Comparison of ENCODE assay signal across 22 cellular contexts in genomic region chr1:184156521-184157395, GRCh38.
DNase-seq lines count a peak whose midpoint lies in the region; ATAC-seq and TF ChIP-seq lines count a peak whose summit lies in the region.
"Had no signal": no experiment of that assay in that cellular context is flagged by ENCODE, and none has a peak within 500 bp of the region (broad histone marks: within the 10 kb centered on the region; RNA-seq: fewer than 3 reads in every experiment).

No MANE protein-coding gene starts in this region.

- CTCF ChIA-PET in MCF 10A (lab: Yijun Ruan, JAX), result no interaction called here

- H3K36me3 Mint-ChIP-seq in MCF 10A (ENCODE audit: insufficient read depth, unreplicated experiment), result no peaks in the 10 kb centered on the region
- H3K36me3 Mint-ChIP-seq: activated naive CD8-positive, alpha-beta T cell; stimulated activated naive B cell treated with anti-CD40 and anti-IgM and Interleukin-4, amounts not matched to agents 10 μg/mL and 1 μg/mL and 100 μg/mL, for 72 hours had no signal

- H3K27me3 Mint-ChIP-seq in MCF 10A (ENCODE audit: insufficient read depth, unreplicated experiment), result no peaks in the 10 kb centered on the region

- no peaks in the 10 kb centered on the region for H3K4me1 Mint-ChIP-seq in MCF 10A (ENCODE audit: insufficient read depth, unreplicated experiment)

- intact Hi-C loops in MCF 10A (cut with micrococcal nuclease), result no loop called here

- BruUV-seq in MCF 10A (replicated peaks; lab: Mats Ljungman, UMichigan), result no TSS peak

- no peak for ATAC-seq in HG03135 (IDR thresholded peaks at IDR 0.05; ENCODE audit: unreplicated experiment)
- ATAC-seq: activated CD8-positive, alpha-beta T cell treated with anti-CD3 and anti-CD28 coated beads, Interleukin-2, amount 10 ng/mL, durations not matched to agents 7 days and 5 days; esophagus mucosa; lower lobe of right lung; stimulated activated naive B cell treated with anti-CD40 and anti-IgM and Interleukin-4, amounts not matched to agents 10 μg/mL and 1 μg/mL and 100 μg/mL, for 72 hours had no signal

- POLR2A ChIA-PET in MCF 10A (lab: Yijun Ruan, JAX), result no interaction called here

- H3K9me3 Mint-ChIP-seq in MCF 10A (ENCODE audit: unreplicated experiment), result no peaks in the 10 kb centered on the region
- H3K9me3 Mint-ChIP-seq: stimulated activated naive B cell treated with anti-CD40 and anti-IgM and Interleukin-4, amounts not matched to agents 10 μg/mL and 1 μg/mL and 100 μg/mL, for 72 hours had no signal

- H3K27ac Mint-ChIP-seq in MCF 10A (ENCODE audit: low read depth, unreplicated experiment), result no peak overlapping the region
- H3K27ac Mint-ChIP-seq: activated CD8-positive, alpha-beta T cell treated with anti-CD3 and anti-CD28 coated beads, Interleukin-2, amount 10 ng/mL, durations not matched to agents 7 days and 5 days; activated naive CD8-positive, alpha-beta T cell; naive B cell; stimulated activated naive B cell treated with anti-CD40 and anti-IgM and Interleukin-4, amounts not matched to agents 10 μg/mL and 1 μg/mL and 100 μg/mL, for 72 hours had no signal

- TF ChIP-seq CTCF in MCF 10A (IDR thresholded peaks at IDR 0.05; ENCODE audit: unreplicated experiment), result no peak

- in situ Hi-C loops in T47D (cut with HindIII; ENCODE audit: low pct_unique_long_range_greater_than_20kb, low sequenced_read_pairs), result no loop called here

- H3K4me3 Mint-ChIP-seq in MCF 10A (ENCODE audit: unreplicated experiment), result no peak overlapping the region
- H3K4me3 Mint-ChIP-seq: activated CD8-positive, alpha-beta T cell treated with anti-CD3 and anti-CD28 coated beads, Interleukin-2, amount 10 ng/mL, durations not matched to agents 7 days and 5 days; activated naive CD8-positive, alpha-beta T cell; naive B cell; stimulated activated naive B cell treated with anti-CD40 and anti-IgM and Interleukin-4, amounts not matched to agents 10 μg/mL and 1 μg/mL and 100 μg/mL, for 72 hours had no signal

- DNase-seq in T47D (ENCODE audit: low read depth in 1 of 2, low spot score in 1 of 2), result peak; percentile 9 to 53
- no peak for DNase-seq in MCF 10A (ENCODE audit: unreplicated experiment)
- DNase-seq in RPMI7951 (ENCODE audit: low read depth), result peak; percentile 73
- DNase-seq in kidney glomerular epithelial cell (lab: John Stamatoyannopoulos, UW), result peak; percentile 22
- DNase-seq in nucleus accumbens (lab: John Stamatoyannopoulos, UW), result no peak
- DNase-seq in central memory CD4-positive, alpha-beta T cell, result no peak
- DNase-seq in MV-4-11 (lab: John Stamatoyannopoulos, UW), result no peak
- DNase-seq: activated CD8-positive, alpha-beta T cell treated with anti-CD3 and anti-CD28 coated beads, Interleukin-2, amount 10 ng/mL, durations not matched to agents 7 days and 5 days; activated T-cell treated with anti-CD3 and anti-CD28 coated beads, Interleukin-2, amount 50 U/mL, for 48 hours; C1 segment of cervical spinal cord; dorsolateral prefrontal cortex; HCEC 1CT; lower lobe of right lung; MG63; naive B cell; NCI-H2029; NCI-H526 treated with DMSO at 0.1 percent for 48 hours; Peyer's patch; stimulated activated naive B cell treated with anti-CD40 and anti-IgM and Interleukin-4, amounts not matched to agents 10 μg/mL and 1 μg/mL and 100 μg/mL, for 72 hours had no signal

Comparison
In these comparisons a context has a peak if more than half of its experiments do, and no peak if none do; other contexts are left out.
1. DNase-seq: peak in T47D (2 of 2), RPMI7951 (single experiment) and kidney glomerular epithelial cell (single experiment); none in MCF 10A (single experiment), nucleus accumbens (0 of 56), central memory CD4-positive, alpha-beta T cell (single experiment) and MV-4-11 (single experiment).